Comparison of ENCODE assay signal across 15 cellular contexts in the genomic region with DNA sequence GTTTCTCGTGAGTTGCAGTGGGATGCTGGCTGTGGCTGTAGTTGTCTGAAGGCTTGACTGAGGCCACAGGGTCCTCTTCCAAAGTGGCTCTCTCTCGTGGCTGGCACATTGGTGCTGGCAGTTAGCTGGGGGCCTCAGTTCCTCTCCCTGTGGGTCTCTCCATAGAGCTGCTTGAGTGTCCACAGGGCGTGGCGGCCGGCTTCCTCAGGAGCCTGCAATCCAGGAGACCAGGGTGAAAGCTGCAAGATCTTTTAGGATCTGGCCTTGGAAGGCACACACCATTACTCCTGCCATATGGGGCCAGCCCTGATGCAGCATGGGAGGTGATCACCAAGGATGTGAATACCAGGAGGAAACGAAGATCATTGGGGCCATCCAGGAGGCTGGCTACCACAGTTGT. TPM values are rescaled to one million over a fixed set of nuclear protein-coding genes. Genes with fewer than 3 reads are reported as not detected.
"Had no signal": no experiment of that assay in that cellular context is flagged by ENCODE, and none has a peak within 500 bp of the region (broad histone marks: within the 10 kb centered on the region; RNA-seq: fewer than 3 reads in every experiment).

No MANE protein-coding gene starts in this region.

- DNase-seq: activated B cell treated with CpG ODN at 0.5 μM for 24 hours; activated CD4-positive, alpha-beta T cell treated with anti-CD3 and anti-CD28 coated beads, Interleukin-2, amount 10 ng/mL, durations not matched to agents 24 days and 14 days; activated CD8-positive, alpha-beta T cell treated with anti-CD3 and anti-CD28 coated beads, Interleukin-2, amount 10 ng/mL, durations not matched to agents 7 days and 5 days; activated naive CD8-positive, alpha-beta T cell treated with anti-CD3 and anti-CD28 coated beads for 36 hours; amygdala; central memory CD4-positive, alpha-beta T cell; colonic mucosa; kidney; ovary; stimulated activated naive CD4-positive, alpha-beta T cell; transverse colon had no signal

- H3K36me3 ChIP-seq: colonic mucosa, ovary, transverse colon had no signal

- H3K4me2 ChIP-seq: hepatocyte had no signal

- FAIRE-seq: kidney had no signal

- H3K9me3 ChIP-seq: body of pancreas, colonic mucosa, ovary, transverse colon had no signal

- H3K79me2 ChIP-seq: hepatocyte had no signal

- ATAC-seq: activated CD8-positive, alpha-beta T cell treated with anti-CD3 and anti-CD28 coated beads, Interleukin-2, amount 10 ng/mL, durations not matched to agents 7 days and 5 days; body of pancreas; esophagus mucosa had no signal

- H3K4me1 ChIP-seq: colonic mucosa had no signal

- H3K27ac ChIP-seq: body of pancreas, colonic mucosa, hepatocyte, ovary, transverse colon had no signal

- H2AFZ ChIP-seq: hepatocyte had no signal

- H3K4me3 ChIP-seq: body of pancreas, colonic mucosa, hepatocyte, ovary, transverse colon had no signal

- H3K27me3 ChIP-seq: body of pancreas, colonic mucosa, hepatocyte, ovary, transverse colon had no signal

RNA-seq across cellular contexts. Expression of gene ANKRD33B, which starts 41.1 kb away (rescaled TPM):
- polyA plus RNA-seq: neural cell had no signal
